Comparison of ENCODE assay signal across 1 cellular context in the genomic region with DNA sequence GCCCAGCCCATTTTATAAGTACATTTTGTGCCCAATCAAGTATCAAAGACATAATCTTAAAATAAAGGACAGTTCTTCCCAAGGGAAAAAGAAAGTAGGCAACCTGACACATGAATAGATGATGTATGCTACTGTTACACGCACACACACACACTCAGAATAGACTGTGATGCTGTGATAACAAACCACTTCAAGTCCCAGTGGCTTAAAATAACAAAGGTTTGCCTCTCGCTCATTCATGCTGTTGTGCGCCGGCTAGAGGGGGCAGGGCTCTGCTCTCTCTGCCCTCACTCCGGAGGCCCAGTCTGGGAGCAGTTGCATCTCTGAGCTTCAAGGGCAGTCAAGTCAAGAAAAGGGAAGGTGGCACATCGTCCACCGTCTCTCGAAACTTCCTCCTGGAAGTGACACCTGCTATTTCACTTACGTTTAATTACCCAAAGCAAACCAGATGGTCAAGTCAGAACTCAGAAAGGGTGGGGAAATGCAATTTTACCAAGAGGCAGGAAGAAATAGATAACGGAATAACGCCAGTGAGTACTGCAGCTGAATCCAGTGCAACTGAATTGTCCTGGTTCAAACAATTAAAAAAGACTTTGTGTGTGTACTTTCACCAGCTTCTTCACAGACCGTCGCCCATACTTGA.
TF ChIP-seq lines count a peak whose summit lies in the region.

No MANE protein-coding gene starts in this region.

TF ChIP-seq in K562, 482 proteins besides CTCF, POLR2A, EP300 and RAD21 (continued from another document and continues in another):
- TF ChIP-seq, protein P1, sequence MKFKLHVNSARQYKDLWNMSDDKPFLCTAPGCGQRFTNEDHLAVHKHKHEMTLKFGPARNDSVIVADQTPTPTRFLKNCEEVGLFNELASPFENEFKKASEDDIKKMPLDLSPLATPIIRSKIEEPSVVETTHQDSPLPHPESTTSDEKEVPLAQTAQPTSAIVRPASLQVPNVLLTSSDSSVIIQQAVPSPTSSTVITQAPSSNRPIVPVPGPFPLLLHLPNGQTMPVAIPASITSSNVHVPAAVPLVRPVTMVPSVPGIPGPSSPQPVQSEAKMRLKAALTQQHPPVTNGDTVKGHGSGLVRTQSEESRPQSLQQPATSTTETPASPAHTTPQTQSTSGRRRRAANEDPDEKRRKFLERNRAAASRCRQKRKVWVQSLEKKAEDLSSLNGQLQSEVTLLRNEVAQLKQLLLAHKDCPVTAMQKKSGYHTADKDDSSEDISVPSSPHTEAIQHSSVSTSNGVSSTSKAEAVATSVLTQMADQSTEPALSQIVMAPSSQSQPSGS (CRISPR knock-in tag; IDR thresholded peaks at IDR 0.05): no peak
- no peak for TF ChIP-seq DIDO1 (tag; IDR thresholded peaks at IDR 0.05; ENCODE audit: low read depth)
- no peak for TF ChIP-seq ZNF75A (CRISPR knock-in tag; IDR thresholded peaks at IDR 0.05)
- no peak for TF ChIP-seq SRSF9 (IDR thresholded peaks at IDR 0.05; ENCODE audit: borderline replicate concordance, low read depth, low read length)
- TF ChIP-seq CC2D1A (IDR thresholded peaks at IDR 0.05): no peak
- TF ChIP-seq MED1 (CRISPR knock-in tag; IDR thresholded peaks at IDR 0.05; ENCODE audit: borderline replicate concordance): no peak
- no peak; the same call in 1 of the 2 replicates for TF ChIP-seq NBN (IDR thresholded peaks at IDR 0.05; ENCODE audit: low read depth)
- 0 out of 2 replicates have a peak, but pooled peaks have one; percentile 48 for TF ChIP-seq DPF2 (IDR thresholded peaks at IDR 0.05)
- no peak for TF ChIP-seq ZNF551 (CRISPR knock-in tag; IDR thresholded peaks at IDR 0.05)
- TF ChIP-seq, protein P2, sequence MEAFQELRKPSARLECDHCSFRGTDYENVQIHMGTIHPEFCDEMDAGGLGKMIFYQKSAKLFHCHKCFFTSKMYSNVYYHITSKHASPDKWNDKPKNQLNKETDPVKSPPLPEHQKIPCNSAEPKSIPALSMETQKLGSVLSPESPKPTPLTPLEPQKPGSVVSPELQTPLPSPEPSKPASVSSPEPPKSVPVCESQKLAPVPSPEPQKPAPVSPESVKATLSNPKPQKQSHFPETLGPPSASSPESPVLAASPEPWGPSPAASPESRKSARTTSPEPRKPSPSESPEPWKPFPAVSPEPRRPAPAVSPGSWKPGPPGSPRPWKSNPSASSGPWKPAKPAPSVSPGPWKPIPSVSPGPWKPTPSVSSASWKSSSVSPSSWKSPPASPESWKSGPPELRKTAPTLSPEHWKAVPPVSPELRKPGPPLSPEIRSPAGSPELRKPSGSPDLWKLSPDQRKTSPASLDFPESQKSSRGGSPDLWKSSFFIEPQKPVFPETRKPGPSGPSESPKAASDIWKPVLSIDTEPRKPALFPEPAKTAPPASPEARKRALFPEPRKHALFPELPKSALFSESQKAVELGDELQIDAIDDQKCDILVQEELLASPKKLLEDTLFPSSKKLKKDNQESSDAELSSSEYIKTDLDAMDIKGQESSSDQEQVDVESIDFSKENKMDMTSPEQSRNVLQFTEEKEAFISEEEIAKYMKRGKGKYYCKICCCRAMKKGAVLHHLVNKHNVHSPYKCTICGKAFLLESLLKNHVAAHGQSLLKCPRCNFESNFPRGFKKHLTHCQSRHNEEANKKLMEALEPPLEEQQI (IDR thresholded peaks at IDR 0.05): no peak
- TF ChIP-seq TAL1 (IDR thresholded peaks at IDR 0.05): peak; percentile 49; the same call in 1 of the 2 replicates
- TF ChIP-seq ZNF561 (CRISPR knock-in tag; conservative IDR thresholded peaks at IDR 0.05): no peak
- no peak for TF ChIP-seq CBX5 (IDR thresholded peaks at IDR 0.05; ENCODE audit: borderline replicate concordance, low read depth)
- no peak for TF ChIP-seq COPS2 (conservative IDR thresholded peaks at IDR 0.05)
- no peak for TF ChIP-seq GABPA (tag; conservative IDR thresholded peaks at IDR 0.05; ENCODE audit: low read depth)
- TF ChIP-seq ZNF121 (CRISPR knock-in tag; conservative IDR thresholded peaks at IDR 0.05): no peak
- no peak for TF ChIP-seq NUFIP1 (IDR thresholded peaks at IDR 0.05; ENCODE audit: partially characterized antibody)
- no peak for TF ChIP-seq TAF7 (tag; IDR thresholded peaks at IDR 0.05)
- no peak for TF ChIP-seq ZNF583 (CRISPR knock-in tag; IDR thresholded peaks at IDR 0.05)
- TF ChIP-seq NRF1 (conservative IDR thresholded peaks at IDR 0.05 in 1 of 2, IDR thresholded peaks at IDR 0.05 in 1 of 2): 0 out of 4 replicates have a peak, but pooled peaks of 1 of the 2 experiments have one; percentile 4
- TF ChIP-seq ELF4 (CRISPR knock-in tag; IDR thresholded peaks at IDR 0.05): no peak
- no peak for TF ChIP-seq NR1H2 (CRISPR knock-in tag; IDR thresholded peaks at IDR 0.05)
- TF ChIP-seq, protein P3, sequence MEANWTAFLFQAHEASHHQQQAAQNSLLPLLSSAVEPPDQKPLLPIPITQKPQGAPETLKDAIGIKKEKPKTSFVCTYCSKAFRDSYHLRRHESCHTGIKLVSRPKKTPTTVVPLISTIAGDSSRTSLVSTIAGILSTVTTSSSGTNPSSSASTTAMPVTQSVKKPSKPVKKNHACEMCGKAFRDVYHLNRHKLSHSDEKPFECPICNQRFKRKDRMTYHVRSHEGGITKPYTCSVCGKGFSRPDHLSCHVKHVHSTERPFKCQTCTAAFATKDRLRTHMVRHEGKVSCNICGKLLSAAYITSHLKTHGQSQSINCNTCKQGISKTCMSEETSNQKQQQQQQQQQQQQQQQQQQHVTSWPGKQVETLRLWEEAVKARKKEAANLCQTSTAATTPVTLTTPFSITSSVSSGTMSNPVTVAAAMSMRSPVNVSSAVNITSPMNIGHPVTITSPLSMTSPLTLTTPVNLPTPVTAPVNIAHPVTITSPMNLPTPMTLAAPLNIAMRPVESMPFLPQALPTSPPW (CRISPR knock-in tag; IDR thresholded peaks at IDR 0.05): peak; percentile 31; the same call in 1 of the 2 replicates
- no peak for TF ChIP-seq ZNF354B (CRISPR knock-in tag; IDR thresholded peaks at IDR 0.05)
- no peak for TF ChIP-seq ZNF253 (CRISPR knock-in tag; conservative IDR thresholded peaks at IDR 0.05)
- TF ChIP-seq PYGO2 (tag; IDR thresholded peaks at IDR 0.05): 0 out of 2 replicates have a peak, but pooled peaks have one; percentile 5
- TF ChIP-seq TGIF2 (CRISPR knock-in tag; IDR thresholded peaks at IDR 0.05): no peak
- no peak for TF ChIP-seq SP2 (IDR thresholded peaks at IDR 0.05; ENCODE audit: extremely low read depth, low read depth, low read length, poor library complexity, severe bottlenecking)
- no peak for TF ChIP-seq CREB1 (IDR thresholded peaks at IDR 0.05)
- no peak; the same call in 1 of the 2 replicates for TF ChIP-seq CREB1 (CRISPR knock-in tag; IDR thresholded peaks at IDR 0.05)
- no peak for TF ChIP-seq ESRRB (CRISPR knock-in tag; IDR thresholded peaks at IDR 0.05; ENCODE audit: borderline replicate concordance)
- TF ChIP-seq ZNF347 (CRISPR knock-in tag; IDR thresholded peaks at IDR 0.05; ENCODE audit: low read depth): no peak
- no peak for TF ChIP-seq HNRNPUL1 (IDR thresholded peaks at IDR 0.05; ENCODE audit: low read length)
- TF ChIP-seq BHLHE40 (IDR thresholded peaks at IDR 0.05; ENCODE audit: low read length): no peak
- TF ChIP-seq LCOR (CRISPR knock-in tag; IDR thresholded peaks at IDR 0.05): peak; percentile 52; the same call in 1 of the 2 replicates
- peak; percentile 67; the same call in 1 of the 2 replicates for TF ChIP-seq TEAD4 (IDR thresholded peaks at IDR 0.05; ENCODE audit: low read length)
- no peak for TF ChIP-seq TEAD4 (CRISPR knock-in tag; IDR thresholded peaks at IDR 0.05; ENCODE audit: borderline replicate concordance)
- 0 out of 2 replicates have a peak, but pooled peaks have one; percentile 8 for TF ChIP-seq FOXA1 (IDR thresholded peaks at IDR 0.05; ENCODE audit: borderline replicate concordance)
- no peak for TF ChIP-seq FIP1L1 (IDR thresholded peaks at IDR 0.05; ENCODE audit: low read depth, low read length, poor library complexity, severe bottlenecking)
- TF ChIP-seq SUPT5H (IDR thresholded peaks at IDR 0.05): no peak
- TF ChIP-seq MAZ (CRISPR knock-in tag; conservative IDR thresholded peaks at IDR 0.05 in 1 of 2, IDR thresholded peaks at IDR 0.05 in 1 of 2): peak in 1 of 2 experiments; percentile 47; a peak in 1 of 4 replicates
- TF ChIP-seq HCFC1 (IDR thresholded peaks at IDR 0.05; ENCODE audit: low read depth, low read length): no peak
- TF ChIP-seq, protein P4, sequence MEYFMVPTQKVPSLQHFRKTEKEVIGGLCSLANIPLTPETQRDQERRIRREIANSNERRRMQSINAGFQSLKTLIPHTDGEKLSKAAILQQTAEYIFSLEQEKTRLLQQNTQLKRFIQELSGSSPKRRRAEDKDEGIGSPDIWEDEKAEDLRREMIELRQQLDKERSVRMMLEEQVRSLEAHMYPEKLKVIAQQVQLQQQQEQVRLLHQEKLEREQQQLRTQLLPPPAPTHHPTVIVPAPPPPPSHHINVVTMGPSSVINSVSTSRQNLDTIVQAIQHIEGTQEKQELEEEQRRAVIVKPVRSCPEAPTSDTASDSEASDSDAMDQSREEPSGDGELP (CRISPR knock-in tag; IDR thresholded peaks at IDR 0.05; ENCODE audit: borderline replicate concordance): peak; percentile 30; the same call in 1 of the 2 replicates
- TF ChIP-seq, protein P5, sequence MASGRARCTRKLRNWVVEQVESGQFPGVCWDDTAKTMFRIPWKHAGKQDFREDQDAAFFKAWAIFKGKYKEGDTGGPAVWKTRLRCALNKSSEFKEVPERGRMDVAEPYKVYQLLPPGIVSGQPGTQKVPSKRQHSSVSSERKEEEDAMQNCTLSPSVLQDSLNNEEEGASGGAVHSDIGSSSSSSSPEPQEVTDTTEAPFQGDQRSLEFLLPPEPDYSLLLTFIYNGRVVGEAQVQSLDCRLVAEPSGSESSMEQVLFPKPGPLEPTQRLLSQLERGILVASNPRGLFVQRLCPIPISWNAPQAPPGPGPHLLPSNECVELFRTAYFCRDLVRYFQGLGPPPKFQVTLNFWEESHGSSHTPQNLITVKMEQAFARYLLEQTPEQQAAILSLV (tag; IDR thresholded peaks at IDR 0.05): no peak
- TF ChIP-seq, protein P6, sequence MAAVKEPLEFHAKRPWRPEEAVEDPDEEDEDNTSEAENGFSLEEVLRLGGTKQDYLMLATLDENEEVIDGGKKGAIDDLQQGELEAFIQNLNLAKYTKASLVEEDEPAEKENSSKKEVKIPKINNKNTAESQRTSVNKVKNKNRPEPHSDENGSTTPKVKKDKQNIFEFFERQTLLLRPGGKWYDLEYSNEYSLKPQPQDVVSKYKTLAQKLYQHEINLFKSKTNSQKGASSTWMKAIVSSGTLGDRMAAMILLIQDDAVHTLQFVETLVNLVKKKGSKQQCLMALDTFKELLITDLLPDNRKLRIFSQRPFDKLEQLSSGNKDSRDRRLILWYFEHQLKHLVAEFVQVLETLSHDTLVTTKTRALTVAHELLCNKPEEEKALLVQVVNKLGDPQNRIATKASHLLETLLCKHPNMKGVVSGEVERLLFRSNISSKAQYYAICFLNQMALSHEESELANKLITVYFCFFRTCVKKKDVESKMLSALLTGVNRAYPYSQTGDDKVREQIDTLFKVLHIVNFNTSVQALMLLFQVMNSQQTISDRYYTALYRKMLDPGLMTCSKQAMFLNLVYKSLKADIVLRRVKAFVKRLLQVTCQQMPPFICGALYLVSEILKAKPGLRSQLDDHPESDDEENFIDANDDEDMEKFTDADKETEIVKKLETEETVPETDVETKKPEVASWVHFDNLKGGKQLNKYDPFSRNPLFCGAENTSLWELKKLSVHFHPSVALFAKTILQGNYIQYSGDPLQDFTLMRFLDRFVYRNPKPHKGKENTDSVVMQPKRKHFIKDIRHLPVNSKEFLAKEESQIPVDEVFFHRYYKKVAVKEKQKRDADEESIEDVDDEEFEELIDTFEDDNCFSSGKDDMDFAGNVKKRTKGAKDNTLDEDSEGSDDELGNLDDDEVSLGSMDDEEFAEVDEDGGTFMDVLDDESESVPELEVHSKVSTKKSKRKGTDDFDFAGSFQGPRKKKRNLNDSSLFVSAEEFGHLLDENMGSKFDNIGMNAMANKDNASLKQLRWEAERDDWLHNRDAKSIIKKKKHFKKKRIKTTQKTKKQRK (IDR thresholded peaks at IDR 0.05; ENCODE audit: borderline replicate concordance, low read depth, low read length): no peak
- TF ChIP-seq SREBF1 (IDR thresholded peaks at IDR 0.05; ENCODE audit: borderline replicate concordance, low read depth, low read length): no peak
- TF ChIP-seq SRSF3 (IDR thresholded peaks at IDR 0.05; ENCODE audit: insufficient read depth, low read length): no peak
- peak in 1 of 2 experiments; percentile 89; a peak in 3 of 4 replicates for TF ChIP-seq RCOR1 (IDR thresholded peaks at IDR 0.05; ENCODE audit: borderline replicate concordance in 1 of 2, low read depth in 2 of 2, low read length in 2 of 2)
- TF ChIP-seq, protein P7, sequence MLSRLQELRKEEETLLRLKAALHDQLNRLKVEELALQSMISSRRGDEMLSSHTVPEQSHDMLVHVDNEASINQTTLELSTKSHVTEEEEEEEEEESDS (CRISPR knock-in tag; IDR thresholded peaks at IDR 0.05): no peak
- TF ChIP-seq PRMT5 (CRISPR knock-in tag; IDR thresholded peaks at IDR 0.05): no peak
- TF ChIP-seq GATA2 (CRISPR knock-in tag; IDR thresholded peaks at IDR 0.05): peak; percentile 88
- TF ChIP-seq, protein P8, sequence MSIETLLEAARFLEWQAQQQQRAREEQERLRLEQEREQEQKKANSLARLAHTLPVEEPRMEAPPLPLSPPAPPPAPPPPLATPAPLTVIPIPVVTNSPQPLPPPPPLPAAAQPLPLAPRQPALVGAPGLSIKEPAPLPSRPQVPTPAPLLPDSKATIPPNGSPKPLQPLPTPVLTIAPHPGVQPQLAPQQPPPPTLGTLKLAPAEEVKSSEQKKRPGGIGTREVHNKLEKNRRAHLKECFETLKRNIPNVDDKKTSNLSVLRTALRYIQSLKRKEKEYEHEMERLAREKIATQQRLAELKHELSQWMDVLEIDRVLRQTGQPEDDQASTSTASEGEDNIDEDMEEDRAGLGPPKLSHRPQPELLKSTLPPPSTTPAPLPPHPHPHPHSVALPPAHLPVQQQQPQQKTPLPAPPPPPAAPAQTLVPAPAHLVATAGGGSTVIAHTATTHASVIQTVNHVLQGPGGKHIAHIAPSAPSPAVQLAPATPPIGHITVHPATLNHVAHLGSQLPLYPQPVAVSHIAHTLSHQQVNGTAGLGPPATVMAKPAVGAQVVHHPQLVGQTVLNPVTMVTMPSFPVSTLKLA (conservative IDR thresholded peaks at IDR 0.05): 0 out of 4 replicates have a peak, but pooled peaks of 1 of the 2 experiments have one; percentile 27
- TF ChIP-seq, protein P9, sequence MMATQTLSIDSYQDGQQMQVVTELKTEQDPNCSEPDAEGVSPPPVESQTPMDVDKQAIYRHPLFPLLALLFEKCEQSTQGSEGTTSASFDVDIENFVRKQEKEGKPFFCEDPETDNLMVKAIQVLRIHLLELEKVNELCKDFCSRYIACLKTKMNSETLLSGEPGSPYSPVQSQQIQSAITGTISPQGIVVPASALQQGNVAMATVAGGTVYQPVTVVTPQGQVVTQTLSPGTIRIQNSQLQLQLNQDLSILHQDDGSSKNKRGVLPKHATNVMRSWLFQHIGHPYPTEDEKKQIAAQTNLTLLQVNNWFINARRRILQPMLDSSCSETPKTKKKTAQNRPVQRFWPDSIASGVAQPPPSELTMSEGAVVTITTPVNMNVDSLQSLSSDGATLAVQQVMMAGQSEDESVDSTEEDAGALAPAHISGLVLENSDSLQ (IDR thresholded peaks at IDR 0.05): peak; percentile 60
- TF ChIP-seq, protein P10, sequence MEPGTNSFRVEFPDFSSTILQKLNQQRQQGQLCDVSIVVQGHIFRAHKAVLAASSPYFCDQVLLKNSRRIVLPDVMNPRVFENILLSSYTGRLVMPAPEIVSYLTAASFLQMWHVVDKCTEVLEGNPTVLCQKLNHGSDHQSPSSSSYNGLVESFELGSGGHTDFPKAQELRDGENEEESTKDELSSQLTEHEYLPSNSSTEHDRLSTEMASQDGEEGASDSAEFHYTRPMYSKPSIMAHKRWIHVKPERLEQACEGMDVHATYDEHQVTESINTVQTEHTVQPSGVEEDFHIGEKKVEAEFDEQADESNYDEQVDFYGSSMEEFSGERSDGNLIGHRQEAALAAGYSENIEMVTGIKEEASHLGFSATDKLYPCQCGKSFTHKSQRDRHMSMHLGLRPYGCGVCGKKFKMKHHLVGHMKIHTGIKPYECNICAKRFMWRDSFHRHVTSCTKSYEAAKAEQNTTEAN (CRISPR knock-in tag; IDR thresholded peaks at IDR 0.05): 0 out of 2 replicates have a peak, but pooled peaks have one; percentile 61
